In the genomic region with DNA sequence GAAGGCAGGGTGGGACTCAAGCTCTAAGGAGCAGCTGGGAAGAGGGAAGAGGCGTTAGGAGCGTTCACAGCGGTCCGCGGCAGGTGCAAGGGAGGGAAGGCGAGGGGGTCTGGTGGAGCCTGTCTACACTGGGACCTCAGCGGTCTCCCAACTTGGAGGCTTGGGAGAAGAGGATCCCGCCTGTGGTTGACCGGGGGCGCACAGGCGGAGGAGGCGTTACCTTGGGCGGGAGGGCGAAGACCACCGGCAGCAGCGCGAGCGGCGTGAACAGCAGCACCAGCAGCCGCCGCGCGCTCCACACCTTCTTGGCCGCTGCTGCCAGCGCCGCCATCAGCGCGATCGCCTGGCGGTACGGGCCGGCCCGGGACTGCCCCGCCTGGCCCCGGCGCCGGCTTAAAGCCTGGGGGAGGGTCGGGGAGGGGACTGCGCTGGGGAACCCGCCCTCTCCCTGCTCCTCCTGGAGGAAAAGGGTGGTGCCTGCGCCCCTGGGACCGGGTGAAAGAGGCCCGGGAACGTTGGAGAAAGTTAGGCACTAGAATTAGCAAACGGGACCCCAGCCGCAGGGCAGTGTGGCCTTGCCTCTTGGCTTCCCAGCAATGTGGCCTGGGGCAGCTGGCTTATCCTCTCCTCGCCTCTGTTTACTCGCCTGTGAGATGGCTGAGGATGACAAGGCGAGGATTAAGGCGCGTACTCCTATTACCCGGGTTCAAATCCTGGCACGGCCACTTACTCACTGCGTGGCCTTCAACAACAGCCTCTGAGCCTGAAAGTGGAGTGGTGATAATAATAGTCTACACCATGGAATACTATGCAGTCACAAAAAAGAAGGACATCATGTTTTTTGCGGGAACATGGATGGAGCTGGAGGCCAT, we compare ENCODE assay signal across 1 cellular context.
TF ChIP-seq lines count a peak whose summit lies in the region.

A gene with protein sequence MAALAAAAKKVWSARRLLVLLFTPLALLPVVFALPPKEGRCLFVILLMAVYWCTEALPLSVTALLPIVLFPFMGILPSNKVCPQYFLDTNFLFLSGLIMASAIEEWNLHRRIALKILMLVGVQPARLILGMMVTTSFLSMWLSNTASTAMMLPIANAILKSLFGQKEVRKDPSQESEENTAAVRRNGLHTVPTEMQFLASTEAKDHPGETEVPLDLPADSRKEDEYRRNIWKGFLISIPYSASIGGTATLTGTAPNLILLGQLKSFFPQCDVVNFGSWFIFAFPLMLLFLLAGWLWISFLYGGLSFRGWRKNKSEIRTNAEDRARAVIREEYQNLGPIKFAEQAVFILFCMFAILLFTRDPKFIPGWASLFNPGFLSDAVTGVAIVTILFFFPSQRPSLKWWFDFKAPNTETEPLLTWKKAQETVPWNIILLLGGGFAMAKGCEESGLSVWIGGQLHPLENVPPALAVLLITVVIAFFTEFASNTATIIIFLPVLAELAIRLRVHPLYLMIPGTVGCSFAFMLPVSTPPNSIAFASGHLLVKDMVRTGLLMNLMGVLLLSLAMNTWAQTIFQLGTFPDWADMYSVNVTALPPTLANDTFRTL (minus strand): TSS at position 369 of the 872 bp plus-strand sequence. CDS start 38 bp downstream, at position 331.

TF ChIP-seq in HepG2, 621 proteins besides CTCF, POLR2A, EP300 and RAD21 (continued from another document and continues in another):
- TF ChIP-seq, protein P1, sequence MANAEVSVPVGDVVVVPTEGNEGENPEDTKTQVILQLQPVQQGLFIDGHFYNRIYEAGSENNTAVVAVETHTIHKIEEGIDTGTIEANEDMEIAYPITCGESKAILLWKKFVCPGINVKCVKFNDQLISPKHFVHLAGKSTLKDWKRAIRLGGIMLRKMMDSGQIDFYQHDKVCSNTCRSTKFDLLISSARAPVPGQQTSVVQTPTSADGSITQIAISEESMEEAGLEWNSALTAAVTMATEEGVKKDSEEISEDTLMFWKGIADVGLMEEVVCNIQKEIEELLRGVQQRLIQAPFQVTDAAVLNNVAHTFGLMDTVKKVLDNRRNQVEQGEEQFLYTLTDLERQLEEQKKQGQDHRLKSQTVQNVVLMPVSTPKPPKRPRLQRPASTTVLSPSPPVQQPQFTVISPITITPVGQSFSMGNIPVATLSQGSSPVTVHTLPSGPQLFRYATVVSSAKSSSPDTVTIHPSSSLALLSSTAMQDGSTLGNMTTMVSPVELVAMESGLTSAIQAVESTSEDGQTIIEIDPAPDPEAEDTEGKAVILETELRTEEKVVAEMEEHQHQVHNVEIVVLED (CRISPR knock-in tag; IDR thresholded peaks at IDR 0.05; ENCODE audit: borderline replicate concordance) = peak; percentile 40; the same call in 1 of the 2 replicates
- TF ChIP-seq KDM5A (IDR thresholded peaks at IDR 0.05; ENCODE audit: borderline replicate concordance, low read length) (peak; percentile 51; the same call in 1 of the 2 replicates), HDAC6 (IDR thresholded peaks at IDR 0.05; ENCODE audit: low read depth, low read length) (no peak), ELK4 (CRISPR knock-in tag; IDR thresholded peaks at IDR 0.05; ENCODE audit: borderline replicate concordance) (peak; percentile 75; the same call in 1 of the 2 replicates), SRSF4 (IDR thresholded peaks at IDR 0.05; ENCODE audit: low read depth, low read length, poor library complexity, severe bottlenecking) (no peak), ZNF646 (CRISPR knock-in tag; IDR thresholded peaks at IDR 0.05) (peak; percentile 13; the same call in 1 of the 2 replicates), ZNF24 (IDR thresholded peaks at IDR 0.05) (no peak), ZNF431 (CRISPR knock-in tag; IDR thresholded peaks at IDR 0.05; ENCODE audit: borderline replicate concordance, low read depth) (no peak; the same call in 1 of the 2 replicates), ZNF292 (CRISPR knock-in tag; IDR thresholded peaks at IDR 0.05; ENCODE audit: borderline replicate concordance, low read depth) (no peak; the same call in 1 of the 2 replicates), ONECUT2 (CRISPR knock-in tag; IDR thresholded peaks at IDR 0.05) (no peak), ZNF251 (CRISPR knock-in tag; IDR thresholded peaks at IDR 0.05) (peak; percentile 78; the same call in 1 of the 2 replicates), TCF12 (IDR thresholded peaks at IDR 0.05) (no peak), TCF12 (CRISPR knock-in tag; IDR thresholded peaks at IDR 0.05) (no peak; the same call in 1 of the 2 replicates), CENPT (CRISPR knock-in tag; IDR thresholded peaks at IDR 0.05; ENCODE audit: low read depth) (no peak), THRA (CRISPR knock-in tag; IDR thresholded peaks at IDR 0.05; ENCODE audit: borderline replicate concordance) (0 out of 2 replicates have a peak, but pooled peaks have one; percentile 13), GPN1 (CRISPR knock-in tag; IDR thresholded peaks at IDR 0.05; ENCODE audit: borderline replicate concordance) (no peak; the same call in 1 of the 2 replicates), HOXD1 (CRISPR knock-in tag; IDR thresholded peaks at IDR 0.05) (peak; percentile 75; the same call in 1 of the 2 replicates), ZNF354B (CRISPR knock-in tag; IDR thresholded peaks at IDR 0.05) (peak; percentile 96; the same call in 1 of the 2 replicates), SAFB2 (CRISPR knock-in tag; IDR thresholded peaks at IDR 0.05; ENCODE audit: borderline replicate concordance, low read depth) (peak; percentile 97), ERF (CRISPR knock-in tag; IDR thresholded peaks at IDR 0.05) (peak; percentile 37; the same call in 1 of the 2 replicates), EHMT2 (IDR thresholded peaks at IDR 0.05; ENCODE audit: borderline replicate concordance, low read depth, low read length) (no peak), ZNF232 (CRISPR knock-in tag; IDR thresholded peaks at IDR 0.05; ENCODE audit: borderline replicate concordance) (peak; percentile 35; the same call in 1 of the 2 replicates), ZNF704 (CRISPR knock-in tag; IDR thresholded peaks at IDR 0.05; ENCODE audit: borderline replicate concordance) (peak; percentile 74; the same call in 1 of the 2 replicates), ZNF550 (CRISPR knock-in tag; IDR thresholded peaks at IDR 0.05; ENCODE audit: borderline replicate concordance) (0 out of 2 replicates have a peak, but pooled peaks have one; percentile 46), RFX3 (CRISPR knock-in tag; IDR thresholded peaks at IDR 0.05) (no peak)
- TF ChIP-seq, protein P2, sequence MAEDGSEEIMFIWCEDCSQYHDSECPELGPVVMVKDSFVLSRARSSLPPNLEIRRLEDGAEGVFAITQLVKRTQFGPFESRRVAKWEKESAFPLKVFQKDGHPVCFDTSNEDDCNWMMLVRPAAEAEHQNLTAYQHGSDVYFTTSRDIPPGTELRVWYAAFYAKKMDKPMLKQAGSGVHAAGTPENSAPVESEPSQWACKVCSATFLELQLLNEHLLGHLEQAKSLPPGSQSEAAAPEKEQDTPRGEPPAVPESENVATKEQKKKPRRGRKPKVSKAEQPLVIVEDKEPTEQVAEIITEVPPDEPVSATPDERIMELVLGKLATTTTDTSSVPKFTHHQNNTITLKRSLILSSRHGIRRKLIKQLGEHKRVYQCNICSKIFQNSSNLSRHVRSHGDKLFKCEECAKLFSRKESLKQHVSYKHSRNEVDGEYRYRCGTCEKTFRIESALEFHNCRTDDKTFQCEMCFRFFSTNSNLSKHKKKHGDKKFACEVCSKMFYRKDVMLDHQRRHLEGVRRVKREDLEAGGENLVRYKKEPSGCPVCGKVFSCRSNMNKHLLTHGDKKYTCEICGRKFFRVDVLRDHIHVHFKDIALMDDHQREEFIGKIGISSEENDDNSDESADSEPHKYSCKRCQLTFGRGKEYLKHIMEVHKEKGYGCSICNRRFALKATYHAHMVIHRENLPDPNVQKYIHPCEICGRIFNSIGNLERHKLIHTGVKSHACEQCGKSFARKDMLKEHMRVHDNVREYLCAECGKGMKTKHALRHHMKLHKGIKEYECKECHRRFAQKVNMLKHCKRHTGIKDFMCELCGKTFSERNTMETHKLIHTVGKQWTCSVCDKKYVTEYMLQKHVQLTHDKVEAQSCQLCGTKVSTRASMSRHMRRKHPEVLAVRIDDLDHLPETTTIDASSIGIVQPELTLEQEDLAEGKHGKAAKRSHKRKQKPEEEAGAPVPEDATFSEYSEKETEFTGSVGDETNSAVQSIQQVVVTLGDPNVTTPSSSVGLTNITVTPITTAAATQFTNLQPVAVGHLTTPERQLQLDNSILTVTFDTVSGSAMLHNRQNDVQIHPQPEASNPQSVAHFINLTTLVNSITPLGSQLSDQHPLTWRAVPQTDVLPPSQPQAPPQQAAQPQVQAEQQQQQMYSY (CRISPR knock-in tag; IDR thresholded peaks at IDR 0.05) = no peak; the same call in 1 of the 2 replicates
- TF ChIP-seq, protein P3, sequence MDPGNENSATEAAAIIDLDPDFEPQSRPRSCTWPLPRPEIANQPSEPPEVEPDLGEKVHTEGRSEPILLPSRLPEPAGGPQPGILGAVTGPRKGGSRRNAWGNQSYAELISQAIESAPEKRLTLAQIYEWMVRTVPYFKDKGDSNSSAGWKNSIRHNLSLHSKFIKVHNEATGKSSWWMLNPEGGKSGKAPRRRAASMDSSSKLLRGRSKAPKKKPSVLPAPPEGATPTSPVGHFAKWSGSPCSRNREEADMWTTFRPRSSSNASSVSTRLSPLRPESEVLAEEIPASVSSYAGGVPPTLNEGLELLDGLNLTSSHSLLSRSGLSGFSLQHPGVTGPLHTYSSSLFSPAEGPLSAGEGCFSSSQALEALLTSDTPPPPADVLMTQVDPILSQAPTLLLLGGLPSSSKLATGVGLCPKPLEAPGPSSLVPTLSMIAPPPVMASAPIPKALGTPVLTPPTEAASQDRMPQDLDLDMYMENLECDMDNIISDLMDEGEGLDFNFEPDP (CRISPR knock-in tag; conservative IDR thresholded peaks at IDR 0.05) = peak; percentile 98; the same call in 1 of the 2 replicates
